8 cellular contexts compared by ENCODE assay signal in the genomic region with DNA sequence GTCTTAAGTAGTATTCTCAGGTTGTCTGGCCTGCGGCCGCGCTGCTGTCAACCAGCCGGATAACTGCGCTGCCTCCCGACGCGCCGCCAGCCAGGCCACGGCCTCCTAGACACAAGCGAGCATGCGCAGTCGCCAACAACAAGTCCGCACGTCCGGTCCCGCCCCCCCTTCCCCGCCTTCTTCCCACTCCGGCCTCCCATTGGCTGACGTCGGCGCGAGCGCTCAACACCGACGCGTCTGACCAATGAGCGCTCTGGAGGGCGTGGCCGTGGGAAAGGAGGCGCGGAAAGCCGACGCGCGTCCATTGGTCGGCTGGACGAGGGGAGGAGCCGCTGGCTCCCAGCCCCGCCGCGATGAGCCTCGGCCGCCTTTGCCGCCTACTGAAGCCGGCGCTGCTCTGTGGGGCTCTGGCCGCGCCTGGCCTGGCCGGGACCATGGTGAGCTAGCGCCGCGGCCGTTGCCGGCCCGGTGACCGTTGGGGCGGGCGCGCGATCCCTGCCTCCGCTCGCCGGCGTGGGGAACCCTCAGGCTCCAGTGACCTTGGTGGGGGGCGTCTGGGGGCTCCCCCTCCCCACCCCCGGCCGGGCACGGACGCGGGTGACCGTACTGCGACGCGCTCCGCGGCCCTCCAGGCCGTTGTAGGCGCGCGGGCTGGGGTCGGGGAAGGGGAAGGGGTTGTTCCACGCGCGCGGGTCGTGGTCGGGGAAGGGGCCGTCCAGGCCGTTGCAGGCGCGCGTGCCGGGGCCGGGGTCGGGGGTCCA. TPM values are rescaled to one million over a fixed set of nuclear protein-coding genes. Genes with fewer than 3 reads are reported as not detected.
DNase-seq lines count a peak whose midpoint lies in the region; ATAC-seq, FAIRE-seq and TF ChIP-seq lines count a peak whose summit lies in the region.

A gene with protein sequence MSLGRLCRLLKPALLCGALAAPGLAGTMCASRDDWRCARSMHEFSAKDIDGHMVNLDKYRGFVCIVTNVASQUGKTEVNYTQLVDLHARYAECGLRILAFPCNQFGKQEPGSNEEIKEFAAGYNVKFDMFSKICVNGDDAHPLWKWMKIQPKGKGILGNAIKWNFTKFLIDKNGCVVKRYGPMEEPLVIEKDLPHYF (plus strand): TSS at position 304 of the 761 bp plus-strand sequence. CDS start 50 bp downstream, at position 354.

- peaks cover 14% of the 10 kb centered on the region for H3K4me1 ChIP-seq in smooth muscle cell (ENCODE audit: low read depth)

- peak within 1 kb of the TSS; percentile 99 for H3K4me2 ChIP-seq in smooth muscle cell

- WGBS in smooth muscle cell (ENCODE audit: low lambda C conversion rate) = 0% methylated on average over 51 of the region's 96 CpGs

- H3K4me3 ChIP-seq in WI38 (ENCODE audit: low read depth, low read length) = peak within 1 kb of the TSS; percentile 72
- peak within 1 kb of the TSS; percentile 89 for H3K4me3 ChIP-seq in bronchial epithelial cell (ENCODE audit: low read depth, low read length)
- peak within 1 kb of the TSS; percentile 97 for H3K4me3 ChIP-seq in smooth muscle cell

- peak; percentile 45 for ATAC-seq in GM18873 (IDR thresholded peaks at IDR 0.05; ENCODE audit: low FRiP score, unreplicated experiment)
- peak; percentile 57 for ATAC-seq in HG03139 (IDR thresholded peaks at IDR 0.05; ENCODE audit: unreplicated experiment)

- H3F3A ChIP-seq in smooth muscle cell (ENCODE audit: low read depth) = peaks cover 24% of the 10 kb centered on the region

- H4K20me1 ChIP-seq in smooth muscle cell (ENCODE audit: low read depth) = peaks cover 32% of the 10 kb centered on the region

- no peaks in the 10 kb centered on the region for H3K27me3 ChIP-seq in bronchial epithelial cell (ENCODE audit: control insufficient read depth, insufficient read depth, low read length)
- H3K27me3 ChIP-seq in smooth muscle cell (ENCODE audit: low read depth) = no peaks in the 10 kb centered on the region

- peak; percentile 97 for DNase-seq in ACHN
- peak; percentile 94 for DNase-seq in NCI-H2227 treated with DMSO at 0.1 percent for 48 hours (lab: John Stamatoyannopoulos, UW)
- DNase-seq in bronchial epithelial cell (ENCODE audit: low read depth) = peak; percentile 94
- peak; percentile 97 for DNase-seq in iPS-NIHi7 (ENCODE audit: extremely low spot score)
- peak; percentile 95 for DNase-seq in smooth muscle cell (lab: John Stamatoyannopoulos, UW; ENCODE audit: unreplicated experiment)

- H3K27ac ChIP-seq in smooth muscle cell (ENCODE audit: low read depth) = peak within 1 kb of the TSS; percentile 90

- no peaks in the 10 kb centered on the region for H3K9me3 ChIP-seq in smooth muscle cell (replicated peaks; ENCODE audit: low read depth)

- H3K79me2 ChIP-seq in smooth muscle cell (ENCODE audit: low read depth) = no peaks in the 10 kb centered on the region

- H3K9ac ChIP-seq in smooth muscle cell (ENCODE audit: low read depth) = peak within 1 kb of the TSS; percentile 98

- in situ Hi-C loops in ACHN (cut with HindIII; ENCODE audit: low pct_ligation_motif_present, low pct_unique_long_range_greater_than_20kb, low sequenced_read_pairs) = no loop called here

- peak; percentile 23 for FAIRE-seq in bronchial epithelial cell (lab: Jason Lieb, UNC)

- H3K36me3 ChIP-seq in bronchial epithelial cell (ENCODE audit: control insufficient read depth, insufficient read depth, low read length) = peaks cover 6% of the 10 kb centered on the region
- no peaks in the 10 kb centered on the region for H3K36me3 ChIP-seq in smooth muscle cell (ENCODE audit: low read depth)

- no peak within 1 kb of the TSS for H2AFZ ChIP-seq in smooth muscle cell (ENCODE audit: low read depth)

- no peak for TF ChIP-seq CTCF in WI38 (IDR thresholded peaks at IDR 0.05; ENCODE audit: low read depth, low read length)
- no peak for TF ChIP-seq CTCF in bronchial epithelial cell (IDR thresholded peaks at IDR 0.05; ENCODE audit: insufficient read depth, low read length, severe bottlenecking)
- no peak for TF ChIP-seq CTCF in smooth muscle cell (IDR thresholded peaks at IDR 0.05; ENCODE audit: borderline replicate concordance, insufficient read depth, poor library complexity, severe bottlenecking)

RNA-seq across cellular contexts. Expression of the gene that starts here (rescaled TPM):
- total RNA-seq in bronchial epithelial cell (274 and 291 TPM in 2 replicates), smooth muscle cell (319 and 325 TPM in 2 replicates)
- polyA plus RNA-seq in smooth muscle cell = 441 and 450 TPM in 2 replicates

Comparison
In these comparisons a context has a peak if more than half of its experiments do, and no peak if none do; other contexts are left out.
1. Peak in every context shown above with its lines: DNase-seq, ATAC-seq, H3K4me3 ChIP-seq and H3K27ac ChIP-seq.